Comparison of ENCODE assay signal across 10 cellular contexts in the genomic region with DNA sequence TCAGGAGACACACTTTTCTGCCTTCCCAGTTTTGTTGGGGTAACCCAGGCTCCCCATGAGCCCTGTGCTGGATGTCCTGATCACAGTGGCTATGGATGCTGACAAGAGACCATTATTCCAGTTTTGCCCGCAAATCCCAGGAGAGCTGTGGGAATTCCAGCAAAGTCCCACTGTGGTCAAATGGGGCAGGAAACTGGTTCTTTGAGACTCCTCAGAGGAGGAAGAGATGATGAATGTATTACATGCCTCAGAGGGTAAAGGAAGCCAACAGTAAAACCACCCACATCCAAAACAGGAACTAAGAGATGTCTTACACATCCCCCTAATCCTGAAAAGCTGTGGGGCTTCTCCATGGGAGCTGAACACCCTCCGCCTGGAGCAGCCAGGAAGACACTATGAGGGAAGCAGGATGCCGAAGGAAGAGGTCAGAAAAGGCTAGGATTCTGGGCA. TPM values are rescaled to one million over a fixed set of nuclear protein-coding genes. Genes with fewer than 3 reads are reported as not detected.
DNase-seq lines count a peak whose midpoint lies in the region; ATAC-seq, FAIRE-seq and TF ChIP-seq lines count a peak whose summit lies in the region.
"Had no signal": no experiment of that assay in that cellular context is flagged by ENCODE, and none has a peak within 500 bp of the region (broad histone marks: within the 10 kb centered on the region; RNA-seq: fewer than 3 reads in every experiment).

No MANE protein-coding gene starts in this region.

- H3K27ac Mint-ChIP-seq in astrocyte (ENCODE audit: unreplicated experiment) = no peak overlapping the region

- H4K20me1 ChIP-seq in astrocyte (ENCODE audit: insufficient read depth, low read length) = no peaks in the 10 kb centered on the region

- peaks cover 14% of the 10 kb centered on the region for H3K27me3 Mint-ChIP-seq in astrocyte (ENCODE audit: low read depth, unreplicated experiment)

- ATAC-seq in GM18867 (IDR thresholded peaks at IDR 0.05; ENCODE audit: unreplicated experiment) (peak; percentile 34), HG03039 (IDR thresholded peaks at IDR 0.05; ENCODE audit: unreplicated experiment) (no peak)

- DNase-seq in AG10803 (ENCODE audit: low read depth) (peak; percentile 32), astrocyte (ENCODE audit: low read depth) (no peak), NCI-H2227 treated with DMSO at 0.1 percent for 48 hours (lab: John Stamatoyannopoulos, UW) (no peak), KG1 (lab: John Stamatoyannopoulos, UW) (no peak)
- no peak for DNase-seq in activated CD4-positive, alpha-beta T cell treated with anti-CD3 and anti-CD28 coated beads for 1 hour
- DNase-seq: BE2C, NCI-H446 treated with DMSO at 0.1 percent for 48 hours had no signal

- FAIRE-seq in astrocyte (lab: Jason Lieb, UNC) = peak; percentile 34

- H3K27me3 ChIP-seq in HUES48 (ENCODE audit: control insufficient read depth, insufficient read depth, low read length) (peaks cover 20% of the 10 kb centered on the region), astrocyte (ENCODE audit: insufficient read depth, low read length) (peaks cover 32% of the 10 kb centered on the region)
- H3K27me3 ChIP-seq: BE2C had no signal

- H3K4me1 Mint-ChIP-seq in astrocyte (ENCODE audit: low read depth, unreplicated experiment) = peaks cover 27% of the 10 kb centered on the region

- H2AFZ ChIP-seq in astrocyte (ENCODE audit: low read depth, low read length) = no peak overlapping the region

- H3K36me3 Mint-ChIP-seq in astrocyte (ENCODE audit: low read depth, unreplicated experiment) = no peaks in the 10 kb centered on the region

- no peak overlapping the region for H3K4me3 Mint-ChIP-seq in astrocyte (ENCODE audit: unreplicated experiment)

- H3K79me2 ChIP-seq in astrocyte (ENCODE audit: insufficient read depth, low read length) = no peaks in the 10 kb centered on the region

- H3K9me3 ChIP-seq in HUES48 (ENCODE audit: control insufficient read depth, insufficient read depth, low read length) (no peaks in the 10 kb centered on the region), astrocyte (ENCODE audit: insufficient read depth, low read depth, low read length) (no peaks in the 10 kb centered on the region)
- H3K9me3 ChIP-seq: BE2C had no signal

- H3K4me2 ChIP-seq in astrocyte (ENCODE audit: low read length) = no peak overlapping the region

- H3K4me3 ChIP-seq in AG10803 (ENCODE audit: low read length) (no peak overlapping the region), HUES48 (ENCODE audit: low read depth, low read length) (no peak overlapping the region), astrocyte (ENCODE audit: insufficient read depth, low read depth, low read length) (no peak overlapping the region)

- no peaks in the 10 kb centered on the region for H3K9me3 Mint-ChIP-seq in astrocyte (ENCODE audit: unreplicated experiment)

- H3K4me1 ChIP-seq in HUES48 (ENCODE audit: control insufficient read depth, insufficient read depth, low read length) (peaks cover 50% of the 10 kb centered on the region), astrocyte (ENCODE audit: insufficient read depth, low read length) (no peaks in the 10 kb centered on the region)
- H3K4me1 ChIP-seq: BE2C had no signal

- TF ChIP-seq CTCF in AG10803 (conservative IDR thresholded peaks at IDR 0.05; ENCODE audit: low read length) (no peak), astrocyte (IDR thresholded peaks at IDR 0.05; ENCODE audit: insufficient read depth, low read depth, low read length) (no peak)

- H3K9ac ChIP-seq in HUES48 (ENCODE audit: low read depth, low read length) (no peak overlapping the region), astrocyte (ENCODE audit: low read length) (no peak overlapping the region)

- H3K36me3 ChIP-seq in HUES48 (ENCODE audit: control insufficient read depth, insufficient read depth, low read length) (no peaks in the 10 kb centered on the region), astrocyte (ENCODE audit: insufficient read depth, low read length) (no peaks in the 10 kb centered on the region)
- H3K36me3 ChIP-seq: BE2C had no signal

- peak overlapping the region; percentile 11 for H3K27ac ChIP-seq in HUES48 (ENCODE audit: low read depth, low read length)
- H3K27ac ChIP-seq in astrocyte (ENCODE audit: low read depth, low read length) = no peak overlapping the region

RNA-seq across cellular contexts. Expression of a gene that starts 12.8 kb away (rescaled TPM):
- 229 and 240 TPM in 2 replicates for total RNA-seq in astrocyte
